34 cellular contexts compared by ENCODE assay signal in genomic region chr11:32107647-32108046, GRCh38.
"Had no signal": no experiment of that assay in that cellular context is flagged by ENCODE, and none has a peak within 500 bp of the region (broad histone marks: within the 10 kb centered on the region; RNA-seq: fewer than 3 reads in every experiment).

No MANE protein-coding gene starts in this region.

- H3K27me3 ChIP-seq: breast epithelium, esophagus muscularis mucosa, right atrium auricular region, testis, transverse colon had no signal

- H3K36me3 ChIP-seq: breast epithelium, transverse colon had no signal

- FAIRE-seq: kidney had no signal

- DNase-seq: activated CD4-positive, alpha-beta T cell treated with anti-CD3 and anti-CD28 coated beads, Interleukin-2, amount 10 ng/mL, durations not matched to agents 24 days and 14 days; activated CD8-positive, alpha-beta T cell treated with anti-CD3 and anti-CD28 coated beads for 36 hours; activated naive CD8-positive, alpha-beta T cell treated with anti-CD3 and anti-CD28 coated beads, Interleukin-2, amount 50 U/mL, for 24 hours; activated T-cell treated with anti-CD3 and anti-CD28 coated beads, Interleukin-2, amount 50 U/mL, for 4 hours; amygdala; central memory CD4-positive, alpha-beta T cell; foreskin keratinocyte; heart left ventricle; hypothalamus; immature natural killer cell; kidney; left colon; naive B cell; nucleus accumbens; psoas muscle; stimulated activated CD4-positive, alpha-beta T cell treated with anti-CD3 and anti-CD28 coated beads, Interleukin-1b, Interleukin-23, amount 100 ng/mL, for 48 hours; stimulated activated CD4-positive, alpha-beta T cell treated with anti-CD3 and anti-CD28 coated beads, Interleukin-4, amount 100 ng/mL, for 4 hours; stimulated activated CD8-positive, alpha-beta memory T cell treated with anti-CD3 and anti-CD28 coated beads, Interleukin-4, amount 100 ng/mL, for 48 hours; stimulated activated naive B cell treated with anti-CD40 and anti-IgM and Interleukin-4, amounts not matched to agents 10 μg/mL and 1 μg/mL and 100 μg/mL, for 72 hours; T1000; testis; transverse colon; WERI-Rb-1 had no signal

- H3K4me3 Mint-ChIP-seq: activated CD4-positive, alpha-beta T cell treated with anti-CD3 and anti-CD28 coated beads, Interleukin-2, amount 10 ng/mL, durations not matched to agents 24 days and 14 days; activated CD8-positive, alpha-beta T cell treated with anti-CD3 and anti-CD28 coated beads for 36 hours; activated naive CD4-positive, alpha-beta T cell treated with anti-CD3 and anti-CD28 coated beads, Interleukin-2, amount 50 U/mL, for 24 hours; activated naive CD8-positive, alpha-beta T cell treated with anti-CD3 and anti-CD28 coated beads, Interleukin-2, amount 50 U/mL, for 24 hours; activated T-cell treated with anti-CD3 and anti-CD28 coated beads, Interleukin-2, amount 50 U/mL, for 4 hours; dendritic cell treated with granulocyte-macrophage colony-stimulating factor and Interleukin-4, amounts not matched to agents 40 ng/mL and 50 ng/mL, for 4 days; immature natural killer cell; mesothelial cell of epicardium; naive B cell; neural crest cell; stimulated activated naive B cell treated with anti-CD40 and anti-IgM and Interleukin-4, amounts not matched to agents 10 μg/mL and 1 μg/mL and 100 μg/mL, for 72 hours had no signal

- H3K27ac ChIP-seq: breast epithelium, esophagus muscularis mucosa, foreskin keratinocyte, heart left ventricle, parathyroid adenoma, psoas muscle, right atrium auricular region, testis, transverse colon, WERI-Rb-1 had no signal

- H3K4me1 ChIP-seq: breast epithelium, foreskin keratinocyte, parathyroid adenoma, psoas muscle, testis, transverse colon had no signal

- H3K4me3 ChIP-seq: breast epithelium, esophagus muscularis mucosa, heart left ventricle, psoas muscle, right atrium auricular region, smooth muscle cell, testis, transverse colon had no signal

- H3K27me3 Mint-ChIP-seq: activated CD4-positive, alpha-beta T cell treated with anti-CD3 and anti-CD28 coated beads, Interleukin-2, amount 10 ng/mL, durations not matched to agents 24 days and 14 days; activated naive CD4-positive, alpha-beta T cell treated with anti-CD3 and anti-CD28 coated beads, Interleukin-2, amount 50 U/mL, for 24 hours; activated naive CD8-positive, alpha-beta T cell treated with anti-CD3 and anti-CD28 coated beads, Interleukin-2, amount 50 U/mL, for 24 hours had no signal

- H3K9me3 ChIP-seq: breast epithelium, esophagus muscularis mucosa, heart left ventricle, psoas muscle, right atrium auricular region, testis, transverse colon had no signal

- H3K4me1 Mint-ChIP-seq: activated naive CD4-positive, alpha-beta T cell treated with anti-CD3 and anti-CD28 coated beads, Interleukin-2, amount 50 U/mL, for 24 hours; immature natural killer cell; mesothelial cell of epicardium; neural crest cell had no signal

- H3K9me3 Mint-ChIP-seq: activated CD4-positive, alpha-beta T cell treated with anti-CD3 and anti-CD28 coated beads, Interleukin-2, amount 10 ng/mL, durations not matched to agents 24 days and 14 days; activated CD8-positive, alpha-beta T cell treated with anti-CD3 and anti-CD28 coated beads for 36 hours; activated naive CD4-positive, alpha-beta T cell treated with anti-CD3 and anti-CD28 coated beads, Interleukin-2, amount 50 U/mL, for 24 hours; activated naive CD8-positive, alpha-beta T cell treated with anti-CD3 and anti-CD28 coated beads, Interleukin-2, amount 50 U/mL, for 24 hours; activated T-cell treated with anti-CD3 and anti-CD28 coated beads, Interleukin-2, amount 50 U/mL, for 4 hours; activated T-helper 2 cell treated with anti-CD3 and anti-CD28 coated beads, Interferon-gamma antibody, Interleukin-2, Interleukin-4, amounts not matched to agents 10 μg/mL and 5 μg/mL and 100 μg/mL, durations not matched to agents 14 hours and 24 hours and 36 hours; dendritic cell treated with granulocyte-macrophage colony-stimulating factor and Interleukin-4, amounts not matched to agents 40 ng/mL and 50 ng/mL, for 4 days; immature natural killer cell; mesothelial cell of epicardium; naive B cell; neural crest cell; stimulated activated naive B cell treated with anti-CD40 and anti-IgM and Interleukin-4, amounts not matched to agents 10 μg/mL and 1 μg/mL and 100 μg/mL, for 72 hours had no signal

- ATAC-seq: activated CD4-positive, CD25-positive, alpha-beta regulatory T cell treated with anti-CD3 and anti-CD28 coated beads, Interleukin-2, amount 50 U/mL, for 24 hours; activated CD8-positive, alpha-beta T cell treated with anti-CD3 and anti-CD28 coated beads for 36 hours; activated naive CD8-positive, alpha-beta T cell treated with anti-CD3 and anti-CD28 coated beads, Interleukin-2, amount 50 U/mL, for 24 hours; activated T-cell treated with anti-CD3 and anti-CD28 coated beads, Interleukin-2, amount 50 U/mL, for 4 hours; foreskin keratinocyte; heart left ventricle; left colon; psoas muscle; stimulated activated naive B cell treated with anti-CD40 and anti-IgM and Interleukin-4, amounts not matched to agents 10 μg/mL and 1 μg/mL and 100 μg/mL, for 72 hours had no signal

- H3K27ac Mint-ChIP-seq: activated CD4-positive, alpha-beta T cell treated with anti-CD3 and anti-CD28 coated beads, Interleukin-2, amount 10 ng/mL, durations not matched to agents 24 days and 14 days; activated CD8-positive, alpha-beta T cell treated with anti-CD3 and anti-CD28 coated beads for 36 hours; activated naive CD4-positive, alpha-beta T cell treated with anti-CD3 and anti-CD28 coated beads, Interleukin-2, amount 50 U/mL, for 24 hours; activated naive CD8-positive, alpha-beta T cell treated with anti-CD3 and anti-CD28 coated beads, Interleukin-2, amount 50 U/mL, for 24 hours; activated T-helper 2 cell treated with anti-CD3 and anti-CD28 coated beads, Interferon-gamma antibody, Interleukin-2, Interleukin-4, amounts not matched to agents 10 μg/mL and 5 μg/mL and 100 μg/mL, durations not matched to agents 14 hours and 24 hours and 36 hours; dendritic cell treated with granulocyte-macrophage colony-stimulating factor and Interleukin-4, amounts not matched to agents 40 ng/mL and 50 ng/mL, for 4 days; mesothelial cell of epicardium; naive B cell; stimulated activated naive B cell treated with anti-CD40 and anti-IgM and Interleukin-4, amounts not matched to agents 10 μg/mL and 1 μg/mL and 100 μg/mL, for 72 hours had no signal
